Comparison of ENCODE assay signal across 32 cellular contexts in genomic region chr11:132035228-132035627, GRCh38.
"Had no signal": no experiment of that assay in that cellular context is flagged by ENCODE, and none has a peak within 500 bp of the region (broad histone marks: within the 10 kb centered on the region; RNA-seq: fewer than 3 reads in every experiment).

No MANE protein-coding gene starts in this region.

- H3K36me3 Mint-ChIP-seq: activated naive CD4-positive, alpha-beta T cell treated with anti-CD3 and anti-CD28 coated beads, Interleukin-2, amount 50 U/mL, for 24 hours; activated naive CD8-positive, alpha-beta T cell treated with anti-CD3 and anti-CD28 coated beads for 36 hours had no signal

- H3K9me3 Mint-ChIP-seq: activated B cell treated with CpG ODN at 0.5 μM for 24 hours; activated CD8-positive, alpha-beta T cell treated with anti-CD3 and anti-CD28 coated beads for 36 hours; activated naive CD4-positive, alpha-beta T cell treated with anti-CD3 and anti-CD28 coated beads for 36 hours; activated naive CD4-positive, alpha-beta T cell treated with anti-CD3 and anti-CD28 coated beads, Interleukin-2, amount 50 U/mL, for 24 hours; activated naive CD8-positive, alpha-beta T cell treated with anti-CD3 and anti-CD28 coated beads for 36 hours; activated T-helper 1 cell treated with anti-CD3 and anti-CD28 coated beads, Interleukin-12 subunit alpha, Interleukin-12 subunit beta, Interleukin-2, Interleukin-4 antibody, amounts not matched to agents 30 ng/mL and 10 ng/mL and 1 ng/mL, durations not matched to agents 14 hours and 24 hours and 36 hours; activated T-helper 2 cell treated with anti-CD3 and anti-CD28 coated beads, Interferon-gamma antibody, Interleukin-2, Interleukin-4, amounts not matched to agents 10 μg/mL and 5 μg/mL and 100 μg/mL, durations not matched to agents 14 hours and 24 hours and 36 hours; endodermal cell; T-helper 2 cell treated with Interferon-gamma antibody and Interleukin-4, amounts not matched to agents 5 μg/mL and 100 μg/mL, for 36 hours had no signal

- H3K4me3 Mint-ChIP-seq: activated B cell treated with CpG ODN at 0.5 μM for 24 hours; activated CD8-positive, alpha-beta T cell treated with anti-CD3 and anti-CD28 coated beads for 36 hours; activated naive CD4-positive, alpha-beta T cell treated with anti-CD3 and anti-CD28 coated beads for 36 hours; activated naive CD4-positive, alpha-beta T cell treated with anti-CD3 and anti-CD28 coated beads, Interleukin-2, amount 50 U/mL, for 24 hours; activated naive CD8-positive, alpha-beta T cell treated with anti-CD3 and anti-CD28 coated beads for 36 hours; activated naive CD8-positive, alpha-beta T cell treated with anti-CD3 and anti-CD28 coated beads, Interleukin-2, amount 50 U/mL, for 24 hours; activated T-helper 1 cell treated with anti-CD3 and anti-CD28 coated beads, Interleukin-12 subunit alpha, Interleukin-12 subunit beta, Interleukin-2, Interleukin-4 antibody, amounts not matched to agents 30 ng/mL and 10 ng/mL and 1 ng/mL, durations not matched to agents 14 hours and 24 hours and 36 hours; dendritic cell treated with granulocyte-macrophage colony-stimulating factor and Interleukin-4, amounts not matched to agents 40 ng/mL and 50 ng/mL, for 4 days; endodermal cell; T-helper 17 cell; T-helper 2 cell treated with Interferon-gamma antibody and Interleukin-4, amounts not matched to agents 5 μg/mL and 100 μg/mL, for 36 hours had no signal

- H3K4me3 ChIP-seq: adrenal gland, body of pancreas, coronary artery, dorsolateral prefrontal cortex had no signal

- H3K27me3 Mint-ChIP-seq: activated B cell treated with CpG ODN at 0.5 μM for 24 hours; activated CD8-positive, alpha-beta T cell treated with anti-CD3 and anti-CD28 coated beads for 36 hours; activated naive CD8-positive, alpha-beta T cell treated with anti-CD3 and anti-CD28 coated beads for 36 hours; activated naive CD8-positive, alpha-beta T cell treated with anti-CD3 and anti-CD28 coated beads, Interleukin-2, amount 50 U/mL, for 24 hours; dendritic cell treated with granulocyte-macrophage colony-stimulating factor and Interleukin-4, amounts not matched to agents 40 ng/mL and 50 ng/mL, for 4 days; T-helper 17 cell had no signal

- ATAC-seq: activated CD4-positive, CD25-positive, alpha-beta regulatory T cell treated with anti-CD3 and anti-CD28 coated beads, Interleukin-2, amount 50 U/mL, for 24 hours; activated CD8-positive, alpha-beta T cell treated with anti-CD3 and anti-CD28 coated beads for 36 hours; activated naive CD8-positive, alpha-beta T cell treated with anti-CD3 and anti-CD28 coated beads, Interleukin-2, amount 50 U/mL, for 24 hours; body of pancreas; esophagus mucosa; T-helper 17 cell had no signal

- H3K36me3 ChIP-seq: adrenal gland, WERI-Rb-1 had no signal

- DNase-seq: activated B cell treated with CpG ODN at 0.5 μM for 24 hours; activated CD4-positive, alpha-beta T cell treated with anti-CD3 and anti-CD28 coated beads for 48 hours; activated CD4-positive, alpha-beta T cell treated with anti-CD3 and anti-CD28 coated beads, Interleukin-2, amount 50 U/mL, for 1 hour; activated CD4-positive, alpha-beta T cell treated with anti-CD3 and anti-CD28 coated beads, Interleukin-2, amount 50 U/mL, for 48 hours; activated CD8-positive, alpha-beta memory T cell treated with anti-CD3 and anti-CD28 coated beads for 24 hours; activated CD8-positive, alpha-beta T cell treated with anti-CD3 and anti-CD28 coated beads for 36 hours; activated effector memory CD4-positive, alpha-beta T cell treated with anti-CD3 and anti-CD28 coated beads, Interleukin-2, amount 50 U/mL, for 16 hours; activated naive CD4-positive, alpha-beta T cell treated with anti-CD3 and anti-CD28 coated beads for 36 hours; activated naive CD8-positive, alpha-beta T cell treated with anti-CD3 and anti-CD28 coated beads for 36 hours; activated naive CD8-positive, alpha-beta T cell treated with anti-CD3 and anti-CD28 coated beads, Interleukin-2, amount 50 U/mL, for 24 hours; activated T-cell treated with anti-CD3 and anti-CD28 coated beads, Interleukin-2, amount 50 U/mL, for 1 hour; activated T-cell treated with anti-CD3 and anti-CD28 coated beads, Interleukin-2, amount 50 U/mL, for 48 hours; adrenal gland; amygdala; aorta; body of pancreas; dorsolateral prefrontal cortex; effector memory CD4-positive, alpha-beta T cell; endodermal cell; foreskin fibroblast; head of caudate nucleus; T-helper 17 cell; T1000; WERI-Rb-1 had no signal

- H3K27ac Mint-ChIP-seq: activated B cell treated with CpG ODN at 0.5 μM for 24 hours; activated CD8-positive, alpha-beta T cell treated with anti-CD3 and anti-CD28 coated beads for 36 hours; activated naive CD4-positive, alpha-beta T cell treated with anti-CD3 and anti-CD28 coated beads for 36 hours; activated naive CD4-positive, alpha-beta T cell treated with anti-CD3 and anti-CD28 coated beads, Interleukin-2, amount 50 U/mL, for 24 hours; activated naive CD8-positive, alpha-beta T cell treated with anti-CD3 and anti-CD28 coated beads for 36 hours; activated naive CD8-positive, alpha-beta T cell treated with anti-CD3 and anti-CD28 coated beads, Interleukin-2, amount 50 U/mL, for 24 hours; activated T-helper 1 cell treated with anti-CD3 and anti-CD28 coated beads, Interleukin-12 subunit alpha, Interleukin-12 subunit beta, Interleukin-2, Interleukin-4 antibody, amounts not matched to agents 30 ng/mL and 10 ng/mL and 1 ng/mL, durations not matched to agents 14 hours and 24 hours and 36 hours; activated T-helper 2 cell treated with anti-CD3 and anti-CD28 coated beads, Interferon-gamma antibody, Interleukin-2, Interleukin-4, amounts not matched to agents 10 μg/mL and 5 μg/mL and 100 μg/mL, durations not matched to agents 14 hours and 24 hours and 36 hours; dendritic cell treated with granulocyte-macrophage colony-stimulating factor and Interleukin-4, amounts not matched to agents 40 ng/mL and 50 ng/mL, for 4 days; endodermal cell; T-helper 17 cell; T-helper 2 cell treated with Interferon-gamma antibody and Interleukin-4, amounts not matched to agents 5 μg/mL and 100 μg/mL, for 36 hours had no signal

- H3K27ac ChIP-seq: adrenal gland, body of pancreas, coronary artery, WERI-Rb-1 had no signal

- H3K9me3 ChIP-seq: adrenal gland, body of pancreas had no signal

- H3K27me3 ChIP-seq: adrenal gland, body of pancreas, dorsolateral prefrontal cortex had no signal

- H3K4me1 Mint-ChIP-seq: activated B cell treated with CpG ODN at 0.5 μM for 24 hours; activated naive CD4-positive, alpha-beta T cell treated with anti-CD3 and anti-CD28 coated beads, Interleukin-2, amount 50 U/mL, for 24 hours; activated naive CD8-positive, alpha-beta T cell treated with anti-CD3 and anti-CD28 coated beads for 36 hours; activated naive CD8-positive, alpha-beta T cell treated with anti-CD3 and anti-CD28 coated beads, Interleukin-2, amount 50 U/mL, for 24 hours; T-helper 17 cell had no signal
